8 cellular contexts compared by ENCODE assay signal in the genomic region with DNA sequence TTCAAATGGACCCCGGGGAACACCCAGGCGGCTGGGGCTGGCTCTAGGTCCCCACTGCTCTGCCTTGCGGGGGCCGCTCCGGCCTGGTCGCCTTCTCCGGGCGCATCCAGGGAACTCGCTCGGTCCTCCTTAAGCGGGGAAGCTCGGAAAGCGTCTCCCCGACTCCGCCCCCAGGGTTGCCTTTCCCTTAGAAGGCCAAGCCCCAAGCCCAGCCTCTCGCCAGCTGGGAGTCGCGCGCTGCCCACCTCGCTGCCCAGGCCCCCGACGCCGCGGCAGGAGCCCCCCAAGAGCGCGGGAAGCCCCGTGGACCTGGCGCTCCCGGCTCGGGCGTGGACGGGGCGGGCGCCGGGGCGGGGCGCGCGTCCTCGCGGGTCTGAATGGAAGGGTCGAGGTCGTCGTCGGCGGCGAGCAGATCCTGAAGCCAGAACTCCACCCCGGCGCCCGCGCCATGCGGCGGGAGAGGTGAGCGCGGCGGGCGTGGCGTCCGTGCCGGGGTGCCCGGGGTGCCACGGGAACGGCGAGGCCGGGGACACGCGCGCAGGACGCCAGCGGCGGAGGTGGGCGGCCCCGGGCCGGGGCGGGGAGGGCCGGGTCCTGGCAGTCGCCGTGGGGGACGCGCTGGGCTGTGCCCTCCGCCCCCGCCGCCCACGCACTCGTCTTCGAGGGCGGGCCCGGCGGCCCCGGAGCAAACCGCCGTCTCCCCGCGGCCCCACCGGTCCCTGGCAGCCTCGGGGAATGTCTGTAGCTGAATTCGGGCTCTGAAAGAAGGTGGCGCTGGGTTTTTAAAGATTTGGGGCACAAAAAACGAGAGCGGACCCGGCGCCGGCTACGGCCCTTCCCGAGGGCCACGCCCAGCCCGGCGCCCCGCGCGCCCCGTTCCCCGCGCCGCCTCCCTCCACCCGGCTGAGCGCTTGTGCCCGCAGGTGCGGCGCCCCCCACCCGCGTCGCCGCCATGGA. TPM values are rescaled to one million over a fixed set of nuclear protein-coding genes. Genes with fewer than 3 reads are reported as not detected.
DNase-seq lines count a peak whose midpoint lies in the region; ATAC-seq and TF ChIP-seq lines count a peak whose summit lies in the region.

Gene BOK (plus strand): TSS at position 214 of the 957 bp plus-strand sequence. CDS start 739 bp downstream, at position 953.

- no peaks in the 10 kb centered on the region for H3K36me3 ChIP-seq in right atrium auricular region
- peaks cover 18 to 21% of the 10 kb centered on the region in 2 experiments for H3K36me3 ChIP-seq in trophoblast cell (ENCODE audit: control insufficient read depth in 1 of 2, insufficient read depth in 2 of 2, low read length in 2 of 2)

- H3K27me3 ChIP-seq in right atrium auricular region (no peaks in the 10 kb centered on the region), trophoblast cell (ENCODE audit: insufficient read depth, low read length) (no peaks in the 10 kb centered on the region)

- peaks cover 0 to 44% of the 10 kb centered on the region in 2 donors for H3K4me1 ChIP-seq in right atrium auricular region
- H3K4me1 ChIP-seq in trophoblast cell (ENCODE audit: control insufficient read depth in 1 of 2, insufficient read depth in 2 of 2, low read length in 2 of 2): peaks cover 38 to 44% of the 10 kb centered on the region in 2 experiments

- H4K8ac ChIP-seq in trophoblast cell (ENCODE audit: low read depth, low read length): peak within 1 kb of the TSS; percentile 83

- no CpG with 5 or more reads among the region's 124 CpGs for WGBS in trophoblast cell (ENCODE audit: extremely low coverage, insufficient coverage, insufficient read length)

- peak within 1 kb of the TSS; percentile 3 for H2AK5ac ChIP-seq in trophoblast cell (ENCODE audit: low read length)

- H2BK12ac ChIP-seq in trophoblast cell (ENCODE audit: low read length): peak within 1 kb of the TSS; percentile 10

- H3K9ac ChIP-seq in trophoblast cell (ENCODE audit: low read length): peak within 1 kb of the TSS; percentile 95

- peak within 1 kb of the TSS; percentile 84 for H3K4ac ChIP-seq in trophoblast cell (ENCODE audit: low read depth, low read length)

- H2BK5ac ChIP-seq in trophoblast cell (ENCODE audit: low read depth, low read length, poor library complexity): peak within 1 kb of the TSS; percentile 28

- H2AFZ ChIP-seq in trophoblast cell (ENCODE audit: insufficient read depth, low read length, poor library complexity): peak within 1 kb of the TSS; percentile 24

- H4K91ac ChIP-seq in trophoblast cell (ENCODE audit: low read depth, low read length): peak within 1 kb of the TSS; percentile 95

- peak within 1 kb of the TSS; percentile 58 for H3K4me2 ChIP-seq in trophoblast cell (ENCODE audit: low read length)

- H3K4me3 ChIP-seq in right atrium auricular region (peak within 1 kb of the TSS; percentile 43 to 69), trophoblast cell (ENCODE audit: low read depth, low read length) (peak within 1 kb of the TSS; percentile 95)

- H4K12ac ChIP-seq in trophoblast cell (ENCODE audit: low read depth, low read length): peak within 1 kb of the TSS; percentile 13

- H2BK120ac ChIP-seq in trophoblast cell (ENCODE audit: insufficient read depth, low read length, poor library complexity): peak within 1 kb of the TSS; percentile 18

- H3K14ac ChIP-seq in trophoblast cell (ENCODE audit: low read length): peak within 1 kb of the TSS; percentile 72

- no peak within 1 kb of the TSS for H3K23ac ChIP-seq in trophoblast cell (ENCODE audit: low read length)

- DNase-seq in Daoy (ENCODE audit: low read depth) (peak; percentile 42), NCI-H1105 (lab: John Stamatoyannopoulos, UW) (peak; percentile 31), anterior cingulate cortex (lab: John Stamatoyannopoulos, UW) (peak in 46 of 58 donors; percentile 5 to 78 (median 54)), right atrium auricular region (ENCODE audit: low spot score) (no peak), trophoblast cell (peak; percentile 35 to 76)

- peak within 1 kb of the TSS; percentile 83 for H3K18ac ChIP-seq in trophoblast cell (ENCODE audit: low read length)

- ATAC-seq in HG02623 (IDR thresholded peaks at IDR 0.05; ENCODE audit: unreplicated experiment): no peak
- ATAC-seq in GM21576 (IDR thresholded peaks at IDR 0.05; ENCODE audit: unreplicated experiment): no peak
- no peak for ATAC-seq in GM19395 (IDR thresholded peaks at IDR 0.05; ENCODE audit: unreplicated experiment)

- TF ChIP-seq CTCF in right atrium auricular region (IDR thresholded peaks at IDR 0.05): no peak

- peaks cover 0 to 19% of the 10 kb centered on the region in 2 donors for H3K9me3 ChIP-seq in right atrium auricular region
- peaks cover 4% of the 10 kb centered on the region for H3K9me3 ChIP-seq in trophoblast cell (ENCODE audit: insufficient read depth, low read depth, low read length)

- peaks cover 29% of the 10 kb centered on the region for H3K79me1 ChIP-seq in trophoblast cell (ENCODE audit: low read length)

- peaks cover 25% of the 10 kb centered on the region for H3K79me2 ChIP-seq in trophoblast cell (ENCODE audit: control insufficient read depth, insufficient read depth, low read length, poor library complexity)

- H3K27ac ChIP-seq in right atrium auricular region: peak within 1 kb of the TSS; percentile 60 to 67
- peak within 1 kb of the TSS; percentile 71 for H3K27ac ChIP-seq in trophoblast cell (ENCODE audit: low read depth, low read length)

RNA-seq across cellular contexts. Expression of gene BOK, which starts in this region (rescaled TPM):
- total RNA-seq in Daoy (2014; rRNA removed; shearing (Covaris generic)): 3.3 and 4.6 TPM in 2 replicates
- total RNA-seq in right atrium auricular region: 10 to 100 TPM; 11.2 to 25.7 TPM
- 46.7 and 48.1 TPM in 2 replicates for polyA plus RNA-seq in trophoblast cell (2013)
